ENCODE assay signal across 8 cellular contexts in genomic region chr7:74269757-74270277, GRCh38. TPM values are rescaled to one million over a fixed set of nuclear protein-coding genes. Genes with fewer than 3 reads are reported as not detected.
DNase-seq lines count a peak whose midpoint lies in the region; ATAC-seq and TF ChIP-seq lines count a peak whose summit lies in the region.

No MANE protein-coding gene starts in this region.

- no peaks in the 10 kb centered on the region for H3K9me3 Mint-ChIP-seq in activated CD4-positive, alpha-beta T cell treated with anti-CD3 and anti-CD28 coated beads, Interleukin-2, amount 10 ng/mL, durations not matched to agents 24 days and 14 days

- CTCF ChIA-PET in HEK293 (lab: Yijun Ruan, JAX) = interaction anchor here (0.6 to 1.3 kb wide), 2 partner anchors 61 to 202 kb away, joined by 3 read pairs; no protein-coding TSS in a partner anchor

- H3K4me1 ChIP-seq in HEK293 (ENCODE audit: control insufficient read depth, insufficient read depth, low read length) (no peaks in the 10 kb centered on the region), duodenal mucosa (ENCODE audit: control insufficient read depth in 1 of 2, insufficient read depth in 2 of 2, low read length in 2 of 2) (peaks cover 0 to 16% of the 10 kb centered on the region in 2 donors), lower lobe of right lung (peaks cover 29% of the 10 kb centered on the region)

- peak; percentile 84 for DNase-seq in DMS153 (lab: John Stamatoyannopoulos, UW)
- peak; percentile 86 for DNase-seq in NCI-H2227 (lab: John Stamatoyannopoulos, UW; ENCODE audit: unreplicated experiment)
- DNase-seq in activated CD4-positive, alpha-beta T cell treated with anti-CD3 and anti-CD28 coated beads, Interleukin-2, amount 10 ng/mL, durations not matched to agents 24 days and 14 days = peak; percentile 86
- peak; percentile 58 for DNase-seq in lower lobe of right lung
- peak in 2 of 3 experiments; percentile 24 to 41 for DNase-seq in stimulated activated CD4-positive, alpha-beta T cell treated with anti-CD3 and anti-CD28 coated beads, TNF-alpha, amount 100 ng/mL, for 24 hours (ENCODE audit: low read depth in 3 of 3)
- no peak for DNase-seq in AG08395 (ENCODE audit: low spot score)

- H3K9ac ChIP-seq in duodenal mucosa (ENCODE audit: low read depth in 1 of 2, low read length in 2 of 2) = peak overlapping the region; percentile 47 to 56

- POLR2A ChIA-PET in HEK293 (lab: Yijun Ruan, JAX) = interaction anchor here (0.6 to 1.3 kb wide), 3 partner anchors 17 to 64 kb away, joined by 3 to 10 read pairs (median 3); partner anchors contain the start of gene CLIP2

- peak; percentile 61 to 81 for ATAC-seq in lower lobe of right lung

- no peak overlapping the region for H3K27ac Mint-ChIP-seq in activated CD4-positive, alpha-beta T cell treated with anti-CD3 and anti-CD28 coated beads, Interleukin-2, amount 10 ng/mL, durations not matched to agents 24 days and 14 days

- no peaks in the 10 kb centered on the region for H3K36me3 Mint-ChIP-seq in activated CD4-positive, alpha-beta T cell treated with anti-CD3 and anti-CD28 coated beads, Interleukin-2, amount 10 ng/mL, durations not matched to agents 24 days and 14 days (ENCODE audit: low read depth)

- intact Hi-C loops in activated CD4-positive, alpha-beta T cell treated with anti-CD3 and anti-CD28 coated beads, Interleukin-2, amount 10 ng/mL, durations not matched to agents 24 days and 14 days (cut with micrococcal nuclease) = loop anchor here (1.0 kb wide), 1 partner anchor 18 kb away; no protein-coding TSS in a partner anchor
- intact Hi-C loops in lower lobe of right lung (cut with DNase I) = no loop called here

- H3K4me3 Mint-ChIP-seq in activated CD4-positive, alpha-beta T cell treated with anti-CD3 and anti-CD28 coated beads, Interleukin-2, amount 10 ng/mL, durations not matched to agents 24 days and 14 days = peak overlapping the region; percentile 84

- no peak overlapping the region for H3K27ac ChIP-seq in HEK293 (ENCODE audit: extremely low read depth, low read depth, low read length)
- no peak overlapping the region for H3K27ac ChIP-seq in duodenal mucosa (ENCODE audit: low read depth, low read length)
- no peak overlapping the region for H3K27ac ChIP-seq in lower lobe of right lung

- H3K4me1 Mint-ChIP-seq in activated CD4-positive, alpha-beta T cell treated with anti-CD3 and anti-CD28 coated beads, Interleukin-2, amount 10 ng/mL, durations not matched to agents 24 days and 14 days = peaks cover 10% of the 10 kb centered on the region

- H3K27me3 Mint-ChIP-seq in activated CD4-positive, alpha-beta T cell treated with anti-CD3 and anti-CD28 coated beads, Interleukin-2, amount 10 ng/mL, durations not matched to agents 24 days and 14 days = peaks cover 8% of the 10 kb centered on the region

- H3K4me3 ChIP-seq in HEK293 (ENCODE audit: low read depth, low read length) (peak overlapping the region; percentile 32), duodenal mucosa (ENCODE audit: low read depth in 1 of 2, low read length in 2 of 2) (peak overlapping the region; percentile 76 to 85), lower lobe of right lung (peak overlapping the region; percentile 62)

- no peaks in the 10 kb centered on the region for H3K9me3 ChIP-seq in HEK293 (ENCODE audit: control insufficient read depth, insufficient read depth, low read depth, low read length)
- H3K9me3 ChIP-seq in duodenal mucosa (ENCODE audit: control insufficient read depth in 1 of 2, low read length in 2 of 2) = no peaks in the 10 kb centered on the region
- no peaks in the 10 kb centered on the region for H3K9me3 ChIP-seq in lower lobe of right lung

- TF ChIP-seq CTCF in HEK293 (tag by site-specific recombination; IDR thresholded peaks at IDR 0.05) (no peak), lower lobe of right lung (IDR thresholded peaks at IDR 0.05) (no peak)

- H3K36me3 ChIP-seq in HEK293 (ENCODE audit: control insufficient read depth in 2 of 2, insufficient read depth in 1 of 2, low read length in 2 of 2) (no peaks in the 10 kb centered on the region), duodenal mucosa (ENCODE audit: control insufficient read depth in 1 of 2, insufficient read depth in 2 of 2, low read length in 2 of 2) (no peaks in the 10 kb centered on the region), lower lobe of right lung (no peaks in the 10 kb centered on the region)

- no peaks in the 10 kb centered on the region for H3K27me3 ChIP-seq in duodenal mucosa (ENCODE audit: control insufficient read depth in 1 of 2, insufficient read depth in 2 of 2, low read length in 2 of 2)
- no peaks in the 10 kb centered on the region for H3K27me3 ChIP-seq in lower lobe of right lung (ENCODE audit: low read depth)

TF ChIP-seq in HEK293, 187 proteins besides CTCF, POLR2A, EP300 and RAD21 (continues in another document):
- 0 out of 2 replicates have a peak, but pooled peaks have one; percentile 16 for TF ChIP-seq HIC1 (tag by site-specific recombination; IDR thresholded peaks at IDR 0.05)
- TF ChIP-seq ZNF555 (tag by site-specific recombination; conservative IDR thresholded peaks at IDR 0.05) = no peak
- TF ChIP-seq RBAK (tag by site-specific recombination; IDR thresholded peaks at IDR 0.05) = no peak
- no peak for TF ChIP-seq MEIS1 (CRISPR knock-in tag; IDR thresholded peaks at IDR 0.05; ENCODE audit: borderline replicate concordance)
- TF ChIP-seq SP3 (tag by site-specific recombination; IDR thresholded peaks at IDR 0.05) = peak; percentile 46
- TF ChIP-seq ZXDB (tag by site-specific recombination; IDR thresholded peaks at IDR 0.05) = peak; percentile 76
- no peak for TF ChIP-seq YY1 (tag by site-specific recombination; IDR thresholded peaks at IDR 0.05)
- TF ChIP-seq PRDM4 (tag by site-specific recombination; IDR thresholded peaks at IDR 0.05) = peak; percentile 91
- peak; percentile 52; the same call in 1 of the 2 replicates for TF ChIP-seq ZEB2 (tag by site-specific recombination; IDR thresholded peaks at IDR 0.05)
- TF ChIP-seq PATZ1 (tag by site-specific recombination; IDR thresholded peaks at IDR 0.05) = peak; percentile 70
- TF ChIP-seq ZBTB8A (tag by site-specific recombination; IDR thresholded peaks at IDR 0.05) = peak; percentile 85
- TF ChIP-seq ZSCAN30 (tag by site-specific recombination; IDR thresholded peaks at IDR 0.05) = peak; percentile 98
- TF ChIP-seq ZNF837 (tag by site-specific recombination; IDR thresholded peaks at IDR 0.05) = no peak
- TF ChIP-seq KLF10 (tag by site-specific recombination; IDR thresholded peaks at IDR 0.05) = peak; percentile 63; the same call in 1 of the 2 replicates

RNA-seq across cellular contexts. Expression of gene RFC2, which starts 15.6 kb away (rescaled TPM):
- 88.0 and 94.7 TPM in 2 replicates for total RNA-seq in activated CD4-positive, alpha-beta T cell treated with anti-CD3 and anti-CD28 coated beads, Interleukin-2, amount 10 ng/mL, durations not matched to agents 24 days and 14 days
- total RNA-seq in lower lobe of right lung = 18.5 TPM

RNA-seq across cellular contexts. Expression of gene CLIP2, which starts 19.4 kb away (rescaled TPM):
- total RNA-seq in activated CD4-positive, alpha-beta T cell treated with anti-CD3 and anti-CD28 coated beads, Interleukin-2, amount 10 ng/mL, durations not matched to agents 24 days and 14 days = 1.2 and 1.4 TPM in 2 replicates
- total RNA-seq in lower lobe of right lung = 24.1 TPM

Comparison
In these comparisons a context has a peak if more than half of its experiments do, and no peak if none do; other contexts are left out.
1. RNA of gene CLIP2, which starts 19.4 kb away (total RNA-seq): 24.1 TPM in lower lobe of right lung (single experiment); 1.2 to 1.4 TPM in activated CD4-positive, alpha-beta T cell treated with anti-CD3 and anti-CD28 coated beads, Interleukin-2, amount 10 ng/mL, durations not matched to agents 24 days and 14 days; every median in the first group is over 10 times any median in the second.
2. Peak in every context shown above with its lines, with median percentiles within 50 percentile points of each other: H3K4me3 ChIP-seq.